ENCODE assay signal across 1 cellular context in genomic region chr6:2767327-2767985, GRCh38.
TF ChIP-seq lines count a peak whose summit lies in the region.

No MANE protein-coding gene starts in this region.

TF ChIP-seq in SK-N-SH, 30 proteins besides CTCF, POLR2A, EP300 and RAD21 (continued from another document):
- TF ChIP-seq ZBTB33 (IDR thresholded peaks at IDR 0.05; ENCODE audit: borderline replicate concordance, low read depth) (no peak), USF2 (IDR thresholded peaks at IDR 0.05; ENCODE audit: borderline replicate concordance, low read depth, low read length) (no peak)
